ENCODE assay signal across 37 cellular contexts in genomic region chr11:3193373-3194015, GRCh38. TPM values are rescaled to one million over a fixed set of nuclear protein-coding genes. Genes with fewer than 3 reads are reported as not detected.
"Had no signal": no experiment of that assay in that cellular context is flagged by ENCODE, and none has a peak within 500 bp of the region (broad histone marks: within the 10 kb centered on the region; RNA-seq: fewer than 3 reads in every experiment).

No MANE protein-coding gene starts in this region.

- H3K9me3 Mint-ChIP-seq: activated CD4-positive, alpha-beta memory T cell treated with anti-CD3 and anti-CD28 coated beads for 36 hours; activated CD4-positive, alpha-beta T cell treated with anti-CD3 and anti-CD28 coated beads, Interleukin-2, amount 10 ng/mL, durations not matched to agents 24 days and 14 days; activated T-helper 2 cell treated with anti-CD3 and anti-CD28 coated beads, Interferon-gamma antibody, Interleukin-2, Interleukin-4, amounts not matched to agents 10 μg/mL and 5 μg/mL and 100 μg/mL, durations not matched to agents 14 hours and 24 hours and 36 hours; central memory CD8-positive, alpha-beta T cell; naive thymus-derived CD4-positive, alpha-beta T cell; stimulated activated naive B cell treated with anti-CD40 and anti-IgM and Interleukin-4, amounts not matched to agents 10 μg/mL and 1 μg/mL and 100 μg/mL, for 72 hours had no signal

- H3K4me2 ChIP-seq: smooth muscle cell had no signal

- H3K9me3 ChIP-seq: esophagus squamous epithelium, heart right ventricle, left ventricle myocardium inferior, pancreas, psoas muscle, suprapubic skin, tibial artery had no signal

- DNase-seq: activated CD4-positive, alpha-beta memory T cell treated with anti-CD3 and anti-CD28 coated beads for 36 hours; activated CD4-positive, alpha-beta T cell treated with anti-CD3 and anti-CD28 coated beads, Interleukin-2, amount 10 ng/mL, durations not matched to agents 24 days and 14 days; activated CD4-positive, CD25-positive, alpha-beta regulatory T cell treated with anti-CD3 and anti-CD28 coated beads, Interleukin-2, amount 50 U/mL, for 72 hours; activated CD8-positive, alpha-beta memory T cell treated with anti-CD3 and anti-CD28 coated beads, Interleukin-2, amount 50 U/mL, for 4 hours; activated naive CD4-positive, alpha-beta T cell treated with Interleukin-2 at 50 U/mL for 16 hours; activated T-cell treated with anti-CD3 and anti-CD28 coated beads, Interleukin-2, amount 50 U/mL, for 4 hours; anterior cingulate cortex; dermis blood vessel endothelial cell; effector CD4-positive, alpha-beta T cell; esophagus squamous epithelium; foreskin melanocyte; heart right ventricle; left ventricle myocardium inferior; mammary epithelial cell; midbrain; naive thymus-derived CD4-positive, alpha-beta T cell; nucleus accumbens; pancreas; stimulated activated CD4-positive, alpha-beta T cell treated with anti-CD3 and anti-CD28 coated beads, Interleukin-15, amount 100 ng/mL, for 24 hours; stimulated activated CD4-positive, alpha-beta T cell treated with anti-CD3 and anti-CD28 coated beads, Interleukin-2, amount 100 ng/mL, for 24 hours; stimulated activated naive B cell treated with anti-CD40 and anti-IgM and Interleukin-4, amounts not matched to agents 10 μg/mL and 1 μg/mL and 100 μg/mL, for 72 hours; T-helper 2 cell had no signal

- H3K27ac ChIP-seq: epithelial cell of prostate, esophagus squamous epithelium, heart right ventricle, left ventricle myocardium inferior, pancreas, psoas muscle, suprapubic skin, tibial artery had no signal

- H3K36me3 Mint-ChIP-seq: activated CD4-positive, alpha-beta memory T cell treated with anti-CD3 and anti-CD28 coated beads for 36 hours; activated naive CD8-positive, alpha-beta T cell; naive thymus-derived CD4-positive, alpha-beta T cell; stimulated activated naive B cell treated with anti-CD40 and anti-IgM and Interleukin-4, amounts not matched to agents 10 μg/mL and 1 μg/mL and 100 μg/mL, for 72 hours had no signal

- H3K36me3 ChIP-seq: esophagus squamous epithelium, heart right ventricle, left ventricle myocardium inferior, pancreas, suprapubic skin, tibial artery had no signal

- H3K4me1 Mint-ChIP-seq: activated CD4-positive, alpha-beta T cell treated with anti-CD3 and anti-CD28 coated beads, Interleukin-2, amount 10 ng/mL, durations not matched to agents 24 days and 14 days; central memory CD8-positive, alpha-beta T cell; naive thymus-derived CD4-positive, alpha-beta T cell; stimulated activated naive B cell treated with anti-CD40 and anti-IgM and Interleukin-4, amounts not matched to agents 10 μg/mL and 1 μg/mL and 100 μg/mL, for 72 hours had no signal

- H3K4me1 ChIP-seq: pancreas, psoas muscle, tibial artery had no signal

- H3K4me3 ChIP-seq: esophagus squamous epithelium, heart right ventricle, left ventricle myocardium inferior, pancreas, psoas muscle, smooth muscle cell, suprapubic skin, tibial artery had no signal

- H3K27me3 ChIP-seq: pancreas had no signal

- H3K4me3 Mint-ChIP-seq: activated CD4-positive, alpha-beta memory T cell treated with anti-CD3 and anti-CD28 coated beads for 36 hours; activated CD4-positive, alpha-beta T cell treated with anti-CD3 and anti-CD28 coated beads, Interleukin-2, amount 10 ng/mL, durations not matched to agents 24 days and 14 days; activated naive CD8-positive, alpha-beta T cell; activated T-cell treated with anti-CD3 and anti-CD28 coated beads, Interleukin-2, amount 50 U/mL, for 4 hours; central memory CD8-positive, alpha-beta T cell; naive thymus-derived CD4-positive, alpha-beta T cell; stimulated activated naive B cell treated with anti-CD40 and anti-IgM and Interleukin-4, amounts not matched to agents 10 μg/mL and 1 μg/mL and 100 μg/mL, for 72 hours had no signal

- FAIRE-seq: bronchial epithelial cell, endometrium, pancreas had no signal

- H3K27ac Mint-ChIP-seq: activated CD4-positive, alpha-beta memory T cell treated with anti-CD3 and anti-CD28 coated beads for 36 hours; activated CD4-positive, alpha-beta T cell treated with anti-CD3 and anti-CD28 coated beads, Interleukin-2, amount 10 ng/mL, durations not matched to agents 24 days and 14 days; activated naive CD8-positive, alpha-beta T cell; activated T-helper 2 cell treated with anti-CD3 and anti-CD28 coated beads, Interferon-gamma antibody, Interleukin-2, Interleukin-4, amounts not matched to agents 10 μg/mL and 5 μg/mL and 100 μg/mL, durations not matched to agents 14 hours and 24 hours and 36 hours; naive thymus-derived CD4-positive, alpha-beta T cell; stimulated activated naive B cell treated with anti-CD40 and anti-IgM and Interleukin-4, amounts not matched to agents 10 μg/mL and 1 μg/mL and 100 μg/mL, for 72 hours had no signal

- H3K27me3 Mint-ChIP-seq: activated CD4-positive, alpha-beta T cell treated with anti-CD3 and anti-CD28 coated beads, Interleukin-2, amount 10 ng/mL, durations not matched to agents 24 days and 14 days; activated naive CD8-positive, alpha-beta T cell had no signal

RNA-seq across cellular contexts. Expression of gene MRGPRG, which starts 25.1 kb away (rescaled TPM):
- total RNA-seq: activated CD4-positive, alpha-beta memory T cell treated with anti-CD3 and anti-CD28 coated beads for 36 hours; activated CD4-positive, alpha-beta T cell treated with anti-CD3 and anti-CD28 coated beads, Interleukin-2, amount 10 ng/mL, durations not matched to agents 24 days and 14 days; activated CD8-positive, alpha-beta memory T cell treated with anti-CD3 and anti-CD28 coated beads for 36 hours; activated T-cell treated with anti-CD3 and anti-CD28 coated beads, Interleukin-2, amount 50 U/mL, for 4 hours; activated T-helper 2 cell treated with anti-CD3 and anti-CD28 coated beads, Interferon-gamma antibody, Interleukin-2, Interleukin-4, amounts not matched to agents 10 μg/mL and 5 μg/mL and 100 μg/mL, durations not matched to agents 14 hours and 24 hours and 36 hours; bronchial epithelial cell; dermis blood vessel endothelial cell; esophagus squamous epithelium; glomerular endothelial cell; heart right ventricle; left ventricle myocardium inferior; mammary epithelial cell; naive thymus-derived CD4-positive, alpha-beta T cell; pancreas; psoas muscle; smooth muscle cell; suprapubic skin; ureter had no signal
- polyA plus RNA-seq: adipose tissue; heart right ventricle; mammary epithelial cell; naive thymus-derived CD4-positive, alpha-beta T cell; neural cell; pancreas; psoas muscle; smooth muscle cell had no signal

RNA-seq across cellular contexts. Expression of gene MRGPRE, which starts 38.7 kb away (rescaled TPM):
- total RNA-seq: activated CD4-positive, alpha-beta memory T cell treated with anti-CD3 and anti-CD28 coated beads for 36 hours; activated CD4-positive, alpha-beta T cell treated with anti-CD3 and anti-CD28 coated beads, Interleukin-2, amount 10 ng/mL, durations not matched to agents 24 days and 14 days; activated CD8-positive, alpha-beta memory T cell treated with anti-CD3 and anti-CD28 coated beads for 36 hours; activated T-cell treated with anti-CD3 and anti-CD28 coated beads, Interleukin-2, amount 50 U/mL, for 4 hours; activated T-helper 2 cell treated with anti-CD3 and anti-CD28 coated beads, Interferon-gamma antibody, Interleukin-2, Interleukin-4, amounts not matched to agents 10 μg/mL and 5 μg/mL and 100 μg/mL, durations not matched to agents 14 hours and 24 hours and 36 hours; bronchial epithelial cell; dermis blood vessel endothelial cell; glomerular endothelial cell; naive thymus-derived CD4-positive, alpha-beta T cell; psoas muscle; smooth muscle cell had no signal
- polyA plus RNA-seq: heart right ventricle; mammary epithelial cell; naive thymus-derived CD4-positive, alpha-beta T cell; psoas muscle; smooth muscle cell had no signal
